In the genomic region with DNA sequence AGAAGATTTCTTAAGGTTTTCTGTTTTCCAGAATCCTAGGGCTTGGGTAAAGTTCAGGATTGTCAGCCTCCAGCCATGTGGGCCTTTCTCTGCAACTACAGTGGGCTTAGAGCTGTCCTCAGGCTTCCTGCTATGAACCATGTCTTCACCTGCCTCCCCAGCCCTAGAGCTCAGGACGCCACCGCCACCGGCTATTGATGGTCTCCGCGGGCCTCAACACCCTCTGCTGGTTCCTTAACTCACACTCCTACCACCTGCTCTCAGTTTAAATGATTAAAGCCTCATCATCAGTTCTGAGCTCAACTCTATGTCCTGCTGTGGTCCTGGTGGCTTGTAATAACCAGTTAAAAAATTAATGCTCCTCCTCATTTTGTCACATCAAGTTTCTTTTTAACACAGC, we compare ENCODE assay signal across 25 cellular contexts.
"Had no signal": no experiment of that assay in that cellular context is flagged by ENCODE, and none has a peak within 500 bp of the region (broad histone marks: within the 10 kb centered on the region; RNA-seq: fewer than 3 reads in every experiment).

No MANE protein-coding gene starts in this region.

- H3K9ac ChIP-seq: parathyroid adenoma had no signal

- H3K27ac ChIP-seq: brain microvascular endothelial cell, coronary artery, dorsolateral prefrontal cortex, gastrocnemius medialis, parathyroid adenoma, right atrium auricular region, tibial nerve had no signal

- H3K9me3 ChIP-seq: gastrocnemius medialis, right atrium auricular region, tibial nerve had no signal

- H3K4me3 Mint-ChIP-seq: activated B cell treated with CpG ODN at 0.5 μM for 24 hours; activated T-helper 1 cell treated with anti-CD3 and anti-CD28 coated beads, Interleukin-12 subunit alpha, Interleukin-12 subunit beta, Interleukin-2, Interleukin-4 antibody, amounts not matched to agents 30 ng/mL and 10 ng/mL and 1 ng/mL, durations not matched to agents 14 hours and 24 hours and 36 hours; naive thymus-derived CD4-positive, alpha-beta T cell; T-helper 17 cell had no signal

- H3K4me3 ChIP-seq: coronary artery, dorsolateral prefrontal cortex, gastrocnemius medialis, right atrium auricular region, tibial nerve had no signal

- H3K36me3 Mint-ChIP-seq: naive thymus-derived CD4-positive, alpha-beta T cell had no signal

- H3K4me1 ChIP-seq: gastrocnemius medialis, parathyroid adenoma, right atrium auricular region, tibial nerve had no signal

- H3K36me3 ChIP-seq: brain microvascular endothelial cell, gastrocnemius medialis, right atrium auricular region, tibial nerve had no signal

- H3K4me1 Mint-ChIP-seq: activated B cell treated with CpG ODN at 0.5 μM for 24 hours; naive thymus-derived CD4-positive, alpha-beta T cell; T-helper 17 cell had no signal

- H3K79me2 ChIP-seq: parathyroid adenoma had no signal

- H3K27me3 Mint-ChIP-seq: activated B cell treated with CpG ODN at 0.5 μM for 24 hours, T-helper 17 cell had no signal

- H3K9me3 Mint-ChIP-seq: activated T-helper 1 cell treated with anti-CD3 and anti-CD28 coated beads, Interleukin-12 subunit alpha, Interleukin-12 subunit beta, Interleukin-2, Interleukin-4 antibody, amounts not matched to agents 30 ng/mL and 10 ng/mL and 1 ng/mL, durations not matched to agents 14 hours and 24 hours and 36 hours had no signal

- H3K27me3 ChIP-seq: brain microvascular endothelial cell, dorsolateral prefrontal cortex, gastrocnemius medialis, right atrium auricular region, tibial nerve had no signal

- H3K27ac Mint-ChIP-seq: activated B cell treated with CpG ODN at 0.5 μM for 24 hours; activated T-helper 1 cell treated with anti-CD3 and anti-CD28 coated beads, Interleukin-12 subunit alpha, Interleukin-12 subunit beta, Interleukin-2, Interleukin-4 antibody, amounts not matched to agents 30 ng/mL and 10 ng/mL and 1 ng/mL, durations not matched to agents 14 hours and 24 hours and 36 hours; naive thymus-derived CD4-positive, alpha-beta T cell; T-helper 17 cell had no signal

- ATAC-seq: gastrocnemius medialis; left colon; naive thymus-derived CD4-positive, alpha-beta T cell; T-helper 17 cell had no signal

- H2AFZ ChIP-seq: parathyroid adenoma had no signal

- DNase-seq: activated B cell treated with CpG ODN at 0.5 μM for 24 hours; activated effector memory CD4-positive, alpha-beta T cell treated with anti-CD3 and anti-CD28 coated beads, Interleukin-2, amount 50 U/mL, for 16 hours; activated naive CD4-positive, alpha-beta T cell treated with anti-CD3 and anti-CD28 coated beads, Interleukin-2, amount 50 U/mL, for 16 hours; amniotic stem cell; brain microvascular endothelial cell; dorsolateral prefrontal cortex; effector memory CD4-positive, alpha-beta T cell; erythroblast; gastrocnemius medialis; glutamatergic neuron; kidney; left colon; midbrain; naive thymus-derived CD4-positive, alpha-beta T cell; nucleus accumbens; stimulated activated CD4-positive, alpha-beta T cell treated with anti-CD3 and anti-CD28 coated beads, Interleukin-15, amount 100 ng/mL, for 24 hours; stimulated activated CD4-positive, alpha-beta T cell treated with anti-CD3 and anti-CD28 coated beads, Interleukin-2, amount 100 ng/mL, for 24 hours; stimulated activated naive CD4-positive, alpha-beta T cell; T-helper 17 cell; T1000 had no signal
